Comparison of ENCODE assay signal across 25 cellular contexts in the genomic region with DNA sequence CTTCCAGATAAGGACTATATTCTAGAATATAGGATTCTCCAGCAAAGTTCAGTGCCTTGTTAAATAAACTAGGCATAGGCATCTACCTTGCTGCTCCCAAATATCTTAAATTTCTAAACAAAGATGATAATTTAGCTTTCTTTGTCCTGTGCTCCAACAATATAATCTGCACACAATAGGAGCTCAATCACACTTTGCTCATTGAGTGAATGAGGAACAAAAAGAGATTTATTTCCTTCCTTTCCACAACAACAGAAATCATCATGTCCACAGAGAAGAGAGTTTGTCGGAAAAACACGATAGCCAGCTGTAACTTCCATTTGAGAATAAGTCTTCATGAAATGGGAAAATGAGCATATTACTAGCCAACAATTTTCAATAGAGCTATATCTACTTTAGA.
"Had no signal": no experiment of that assay in that cellular context is flagged by ENCODE, and none has a peak within 500 bp of the region (broad histone marks: within the 10 kb centered on the region; RNA-seq: fewer than 3 reads in every experiment).

No MANE protein-coding gene starts in this region.

- DNase-seq: activated CD4-positive, alpha-beta memory T cell treated with anti-CD3 and anti-CD28 coated beads for 36 hours; activated CD4-positive, alpha-beta T cell treated with anti-CD3 and anti-CD28 coated beads, Interleukin-2, amount 10 ng/mL, durations not matched to agents 24 days and 14 days; activated CD4-positive, CD25-positive, alpha-beta regulatory T cell treated with anti-CD3 and anti-CD28 coated beads, Interleukin-2, amount 50 U/mL, for 72 hours; activated CD8-positive, alpha-beta memory T cell treated with anti-CD3 and anti-CD28 coated beads, Interleukin-2, amount 50 U/mL, for 4 hours; activated gamma-delta T cell; activated naive CD4-positive, alpha-beta T cell treated with anti-CD3 and anti-CD28 coated beads, Interleukin-2, amount 10 ng/mL, durations not matched to agents 7 days and 5 days; activated naive CD8-positive, alpha-beta T cell treated with anti-CD3 and anti-CD28 coated beads, Interleukin-2, amount 10 ng/mL, durations not matched to agents 7 days and 5 days; activated T-cell treated with anti-CD3 and anti-CD28 coated beads, Interleukin-2, amount 50 U/mL, for 1 hour; foreskin keratinocyte; left ventricle myocardium superior; mammary epithelial cell; naive B cell; ovary; stimulated activated CD4-positive, alpha-beta T cell treated with anti-CD3 and anti-CD28 coated beads, Interleukin-15, amount 100 ng/mL, for 24 hours; stimulated activated CD4-positive, alpha-beta T cell treated with anti-CD3 and anti-CD28 coated beads, Interleukin-2, amount 100 ng/mL, for 24 hours; stimulated activated naive CD4-positive, alpha-beta T cell; T-helper 17 cell; uterus had no signal

- H3K9me3 ChIP-seq: breast epithelium, esophagus muscularis mucosa, ovary, right atrium auricular region, uterus had no signal

- H3K27me3 ChIP-seq: breast epithelium, esophagus muscularis mucosa, foreskin keratinocyte, ovary, right atrium auricular region, uterus had no signal

- H3K36me3 Mint-ChIP-seq: activated CD4-positive, alpha-beta memory T cell treated with anti-CD3 and anti-CD28 coated beads for 36 hours; activated naive CD4-positive, alpha-beta T cell treated with anti-CD3 and anti-CD28 coated beads, Interleukin-2, amount 10 ng/mL, durations not matched to agents 7 days and 5 days; activated naive CD8-positive, alpha-beta T cell treated with anti-CD3 and anti-CD28 coated beads, Interleukin-2, amount 10 ng/mL, durations not matched to agents 7 days and 5 days; naive B cell; type B pancreatic cell had no signal

- H3K4me3 Mint-ChIP-seq: activated CD4-positive, alpha-beta memory T cell treated with anti-CD3 and anti-CD28 coated beads for 36 hours; activated CD4-positive, alpha-beta T cell treated with anti-CD3 and anti-CD28 coated beads, Interleukin-2, amount 10 ng/mL, durations not matched to agents 24 days and 14 days; activated naive CD4-positive, alpha-beta T cell treated with anti-CD3 and anti-CD28 coated beads, Interleukin-2, amount 10 ng/mL, durations not matched to agents 7 days and 5 days; activated naive CD8-positive, alpha-beta T cell treated with anti-CD3 and anti-CD28 coated beads, Interleukin-2, amount 10 ng/mL, durations not matched to agents 7 days and 5 days; activated T-helper 1 cell treated with anti-CD3 and anti-CD28 coated beads, Interleukin-12 subunit alpha, Interleukin-12 subunit beta, Interleukin-2, Interleukin-4 antibody, amounts not matched to agents 30 ng/mL and 10 ng/mL and 1 ng/mL, durations not matched to agents 14 hours and 24 hours and 36 hours; mesothelial cell of epicardium; naive B cell; T-helper 17 cell; type B pancreatic cell had no signal

- H3K4me1 Mint-ChIP-seq: activated CD4-positive, alpha-beta T cell treated with anti-CD3 and anti-CD28 coated beads, Interleukin-2, amount 10 ng/mL, durations not matched to agents 24 days and 14 days; activated naive CD4-positive, alpha-beta T cell treated with anti-CD3 and anti-CD28 coated beads, Interleukin-2, amount 10 ng/mL, durations not matched to agents 7 days and 5 days; activated naive CD8-positive, alpha-beta T cell treated with anti-CD3 and anti-CD28 coated beads, Interleukin-2, amount 10 ng/mL, durations not matched to agents 7 days and 5 days; T-helper 17 cell had no signal

- H3K27me3 Mint-ChIP-seq: activated CD4-positive, alpha-beta memory T cell treated with anti-CD3 and anti-CD28 coated beads for 36 hours; activated naive CD4-positive, alpha-beta T cell treated with anti-CD3 and anti-CD28 coated beads, Interleukin-2, amount 10 ng/mL, durations not matched to agents 7 days and 5 days; activated naive CD8-positive, alpha-beta T cell treated with anti-CD3 and anti-CD28 coated beads, Interleukin-2, amount 10 ng/mL, durations not matched to agents 7 days and 5 days; naive B cell; T-helper 17 cell; type B pancreatic cell had no signal

- H3K27ac Mint-ChIP-seq: activated CD4-positive, alpha-beta memory T cell treated with anti-CD3 and anti-CD28 coated beads for 36 hours; activated CD4-positive, alpha-beta T cell treated with anti-CD3 and anti-CD28 coated beads, Interleukin-2, amount 10 ng/mL, durations not matched to agents 24 days and 14 days; activated naive CD4-positive, alpha-beta T cell treated with anti-CD3 and anti-CD28 coated beads, Interleukin-2, amount 10 ng/mL, durations not matched to agents 7 days and 5 days; activated naive CD8-positive, alpha-beta T cell treated with anti-CD3 and anti-CD28 coated beads, Interleukin-2, amount 10 ng/mL, durations not matched to agents 7 days and 5 days; activated T-helper 1 cell treated with anti-CD3 and anti-CD28 coated beads, Interleukin-12 subunit alpha, Interleukin-12 subunit beta, Interleukin-2, Interleukin-4 antibody, amounts not matched to agents 30 ng/mL and 10 ng/mL and 1 ng/mL, durations not matched to agents 14 hours and 24 hours and 36 hours; mesothelial cell of epicardium; naive B cell; T-helper 17 cell; type B pancreatic cell had no signal

- ATAC-seq: foreskin keratinocyte, left ventricle myocardium superior, T-helper 17 cell had no signal

- H3K4me3 ChIP-seq: breast epithelium, coronary artery, esophagus muscularis mucosa, ovary, right atrium auricular region, uterus had no signal

- H3K27ac ChIP-seq: breast epithelium, coronary artery, foreskin keratinocyte, ovary, right atrium auricular region, uterus had no signal

- H3K9me3 Mint-ChIP-seq: activated CD4-positive, alpha-beta memory T cell treated with anti-CD3 and anti-CD28 coated beads for 36 hours; activated CD4-positive, alpha-beta T cell treated with anti-CD3 and anti-CD28 coated beads, Interleukin-2, amount 10 ng/mL, durations not matched to agents 24 days and 14 days; activated naive CD4-positive, alpha-beta T cell treated with anti-CD3 and anti-CD28 coated beads, Interleukin-2, amount 10 ng/mL, durations not matched to agents 7 days and 5 days; activated naive CD8-positive, alpha-beta T cell treated with anti-CD3 and anti-CD28 coated beads, Interleukin-2, amount 10 ng/mL, durations not matched to agents 7 days and 5 days; activated T-helper 1 cell treated with anti-CD3 and anti-CD28 coated beads, Interleukin-12 subunit alpha, Interleukin-12 subunit beta, Interleukin-2, Interleukin-4 antibody, amounts not matched to agents 30 ng/mL and 10 ng/mL and 1 ng/mL, durations not matched to agents 14 hours and 24 hours and 36 hours; mesothelial cell of epicardium; naive B cell; type B pancreatic cell had no signal

- H3K4me1 ChIP-seq: breast epithelium, foreskin keratinocyte, uterus had no signal

- H3K36me3 ChIP-seq: breast epithelium, esophagus muscularis mucosa, ovary, right atrium auricular region, uterus had no signal
